In the genomic region with DNA sequence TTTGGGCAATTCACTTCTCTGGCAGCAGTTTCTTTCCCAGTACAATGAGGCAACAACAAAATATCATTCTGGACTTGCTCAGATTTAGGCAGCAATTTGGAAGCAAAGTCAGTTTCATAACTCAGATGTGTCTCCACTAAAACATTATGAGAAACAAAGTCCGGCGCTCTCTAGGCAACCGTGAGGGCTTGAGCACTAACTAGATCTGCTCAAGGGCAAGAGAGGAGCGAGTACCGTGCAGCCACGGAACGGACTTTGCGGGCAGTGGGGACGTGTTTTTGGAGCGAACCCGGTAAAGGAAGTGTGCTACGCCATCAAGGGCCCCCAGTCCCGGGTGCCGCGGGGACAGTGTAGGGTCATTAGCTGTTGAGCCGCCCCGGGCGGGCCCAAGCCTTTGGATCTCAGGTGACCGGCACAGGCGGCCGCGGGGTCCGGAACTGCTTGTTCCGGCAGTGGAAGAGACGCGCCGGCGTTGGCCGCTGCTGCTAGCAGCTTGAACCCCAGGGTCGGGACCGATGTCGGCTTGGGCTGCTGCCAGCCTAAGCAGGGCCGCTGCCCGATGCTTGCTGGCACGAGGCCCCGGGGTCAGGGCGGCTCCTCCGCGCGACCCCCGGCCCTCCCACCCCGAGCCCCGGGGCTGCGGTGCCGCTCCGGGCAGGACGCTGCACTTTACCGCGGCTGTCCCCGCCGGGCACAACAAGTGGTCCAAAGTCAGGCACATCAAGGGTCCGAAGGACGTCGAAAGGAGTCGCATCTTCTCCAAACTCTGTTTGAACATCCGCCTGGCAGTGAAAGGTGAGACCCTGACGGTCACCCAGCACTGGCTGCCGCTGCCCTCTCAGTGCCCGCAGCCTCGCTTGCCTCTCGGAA, we compare ENCODE assay signal across 8 cellular contexts. TPM values are rescaled to one million over a fixed set of nuclear protein-coding genes. Genes with fewer than 3 reads are reported as not detected.
A peak's percentile ranks its signal among the peaks of the same experiment; 100 is the strongest.
DNase-seq lines count a peak whose midpoint lies in the region; ATAC-seq and TF ChIP-seq lines count a peak whose summit lies in the region.

TSS of gene TACO1 (plus strand) at position 327 of the 870 bp plus-strand sequence. CDS start at position 516, 189 bp downstream.

- H3K9ac ChIP-seq in KMS-11: peak within 1 kb of the TSS; percentile 75

- H3K4me3 ChIP-seq in KMS-11 (IDR thresholded peaks at IDR 0.05; ENCODE audit: insufficient read depth, low read depth, low read length) (peak within 1 kb of the TSS; percentile 49), Peyer's patch (peak within 1 kb of the TSS; percentile 78 to 98 (median 84)), esophagus squamous epithelium (peak within 1 kb of the TSS; percentile 73 to 99 (median 83)), muscle layer of duodenum (ENCODE audit: low read depth in 1 of 2, low read length in 2 of 2) (peak within 1 kb of the TSS; percentile 76 to 83)

- peak within 1 kb of the TSS; percentile 89 for H2AFZ ChIP-seq in KMS-11 (ENCODE audit: low read depth)

- H3K36me3 Mint-ChIP-seq in activated T-cell treated with anti-CD3 and anti-CD28 coated beads, Interleukin-2, amount 50 U/mL, for 4 hours (ENCODE audit: insufficient read depth): peaks cover 13% of the 10 kb centered on the region

- peak within 1 kb of the TSS; percentile 79 for H3K4me2 ChIP-seq in KMS-11

- H3K9me3 ChIP-seq in Peyer's patch (no peaks in the 10 kb centered on the region), esophagus squamous epithelium (no peaks in the 10 kb centered on the region), muscle layer of duodenum (ENCODE audit: control insufficient read depth in 1 of 2, low read length in 2 of 2) (no peaks in the 10 kb centered on the region)

- WGBS in esophagus squamous epithelium, 2 donors: 0 to 2% methylated on average over 15 to 24 of the region's 61 CpGs

- peak within 1 kb of the TSS; percentile 96 for H3K4me3 Mint-ChIP-seq in activated T-cell treated with anti-CD3 and anti-CD28 coated beads, Interleukin-2, amount 50 U/mL, for 4 hours

- DNase-seq in DMS153 treated with DMSO at 0.1 percent for 48 hours (lab: John Stamatoyannopoulos, UW; ENCODE audit: unreplicated experiment) (peak; percentile 71), Peyer's patch (peak; percentile 70 to 88 (median 85)), esophagus squamous epithelium (lab: John Stamatoyannopoulos, UW) (peak; percentile 23)
- peak; percentile 71 for DNase-seq in activated T-cell treated with anti-CD3 and anti-CD28 coated beads, Interleukin-2, amount 50 U/mL, for 4 hours
- DNase-seq in stimulated activated CD8-positive, alpha-beta memory T cell treated with anti-CD3 and anti-CD28 coated beads, Interleukin-7, amount 100 ng/mL, for 1 hour (ENCODE audit: low read depth in 2 of 2): peak; percentile 42 to 66

- no peaks in the 10 kb centered on the region for H3K27me3 ChIP-seq in KMS-11 (ENCODE audit: insufficient read depth, low read depth)
- H3K27me3 ChIP-seq in Peyer's patch: no peaks in the 10 kb centered on the region
- no peaks in the 10 kb centered on the region for H3K27me3 ChIP-seq in esophagus squamous epithelium
- H3K27me3 ChIP-seq in muscle layer of duodenum (ENCODE audit: low read depth, low read length): no peaks in the 10 kb centered on the region

- TF ChIP-seq POLR2A in Peyer's patch (IDR thresholded peaks at IDR 0.05): peak; percentile 58 to 66
- peak in 2 of 4 donors; percentile 46 to 51 for TF ChIP-seq POLR2A in esophagus squamous epithelium (IDR thresholded peaks at IDR 0.05)

- H3K9me3 Mint-ChIP-seq in activated T-cell treated with anti-CD3 and anti-CD28 coated beads, Interleukin-2, amount 50 U/mL, for 4 hours: no peaks in the 10 kb centered on the region

- peaks cover 25% of the 10 kb centered on the region for H3K4me1 ChIP-seq in KMS-11 (ENCODE audit: low read depth, poor library complexity, severe bottlenecking)
- H3K4me1 ChIP-seq in Peyer's patch: peaks cover 0 to 15% (median 3%) of the 10 kb centered on the region in 4 donors
- peaks cover 0 to 27% (median 13%) of the 10 kb centered on the region in 3 donors for H3K4me1 ChIP-seq in esophagus squamous epithelium
- H3K4me1 ChIP-seq in muscle layer of duodenum (ENCODE audit: control insufficient read depth in 1 of 2, insufficient read depth in 2 of 2, low read length in 2 of 2): peaks cover 9 to 14% of the 10 kb centered on the region in 2 donors

- peak; percentile 90 for ATAC-seq in GM21717 (IDR thresholded peaks at IDR 0.05; ENCODE audit: unreplicated experiment)
- ATAC-seq in activated T-cell treated with anti-CD3 and anti-CD28 coated beads, Interleukin-2, amount 50 U/mL, for 4 hours: peak; percentile 91 to 94

- H3K79me2 ChIP-seq in KMS-11 (ENCODE audit: insufficient read depth, low read depth): peaks cover 12% of the 10 kb centered on the region; the same call in 1 of the 2 replicates

- peaks cover 40% of the 10 kb centered on the region for H3K4me1 Mint-ChIP-seq in activated T-cell treated with anti-CD3 and anti-CD28 coated beads, Interleukin-2, amount 50 U/mL, for 4 hours (ENCODE audit: low read depth)

- no peaks in the 10 kb centered on the region for H3K36me3 ChIP-seq in KMS-11 (ENCODE audit: insufficient read depth)
- peaks cover 0 to 23% (median 0%) of the 10 kb centered on the region in 3 donors for H3K36me3 ChIP-seq in Peyer's patch
- peaks cover 0 to 30% (median 6%) of the 10 kb centered on the region in 3 donors for H3K36me3 ChIP-seq in esophagus squamous epithelium
- peaks cover 10 to 15% of the 10 kb centered on the region in 2 donors for H3K36me3 ChIP-seq in muscle layer of duodenum (ENCODE audit: control insufficient read depth in 1 of 2, insufficient read depth in 2 of 2, low read length in 2 of 2)

- H3K27me3 Mint-ChIP-seq in activated T-cell treated with anti-CD3 and anti-CD28 coated beads, Interleukin-2, amount 50 U/mL, for 4 hours (ENCODE audit: low read depth): no peaks in the 10 kb centered on the region

- H4K20me1 ChIP-seq in KMS-11 (ENCODE audit: insufficient read depth): no peaks in the 10 kb centered on the region

- no peak for TF ChIP-seq CTCF in KMS-11 (conservative IDR thresholded peaks at IDR 0.05; ENCODE audit: low read depth, low read length)
- TF ChIP-seq CTCF in Peyer's patch (IDR thresholded peaks at IDR 0.05): no peak
- peak in 1 of 6 experiments; percentile 20 for TF ChIP-seq CTCF in esophagus squamous epithelium (IDR thresholded peaks at IDR 0.05)

- H3K27ac ChIP-seq in KMS-11 (peak within 1 kb of the TSS; percentile 26; the same call in 1 of the 2 replicates), Peyer's patch (peak within 1 kb of the TSS; percentile 82 to 95 (median 86)), esophagus squamous epithelium (peak within 1 kb of the TSS; percentile 85 to 92 (median 87)), muscle layer of duodenum (ENCODE audit: low read length) (peak within 1 kb of the TSS; percentile 76)

- intact Hi-C loops in esophagus squamous epithelium (cut with DNase I): no loop called here

RNA-seq across cellular contexts. Expression of gene TACO1, which starts in this region (rescaled TPM):
- total RNA-seq in Peyer's patch (10 to 100 TPM; 12.4 to 38.7 (median 36.0) TPM), esophagus squamous epithelium (10 to 100 TPM in 3 of 4 donors, 1 to 10 TPM in 1; 7.6 to 16.6 (median 12.7) TPM)
- 10 to 100 TPM; 38.9 to 47.0 (median 40.7) TPM for total RNA-seq in activated T-cell treated with anti-CD3 and anti-CD28 coated beads, Interleukin-2, amount 50 U/mL, for 4 hours

Comparison
In these comparisons a context has a peak if more than half of its experiments do, and no peak if none do; other contexts are left out.
1. Peak in every context shown above with its lines: DNase-seq, ATAC-seq, H3K4me3 ChIP-seq and H3K27ac ChIP-seq.
2. DNase-seq: peak in every context shown above with its lines; median percentile 85 in Peyer's patch; 71 in DMS153 treated with DMSO at 0.1 percent for 48 hours; 71 in activated T-cell treated with anti-CD3 and anti-CD28 coated beads, Interleukin-2, amount 50 U/mL, for 4 hours; 54 in stimulated activated CD8-positive, alpha-beta memory T cell treated with anti-CD3 and anti-CD28 coated beads, Interleukin-7, amount 100 ng/mL, for 1 hour; 23 in esophagus squamous epithelium.
3. H3K27ac ChIP-seq: peak in every context shown above with its lines; median percentile 87 in esophagus squamous epithelium; 86 in Peyer's patch; 76 in muscle layer of duodenum; 26 in KMS-11.